19 cellular contexts compared by ENCODE assay signal in the genomic region with DNA sequence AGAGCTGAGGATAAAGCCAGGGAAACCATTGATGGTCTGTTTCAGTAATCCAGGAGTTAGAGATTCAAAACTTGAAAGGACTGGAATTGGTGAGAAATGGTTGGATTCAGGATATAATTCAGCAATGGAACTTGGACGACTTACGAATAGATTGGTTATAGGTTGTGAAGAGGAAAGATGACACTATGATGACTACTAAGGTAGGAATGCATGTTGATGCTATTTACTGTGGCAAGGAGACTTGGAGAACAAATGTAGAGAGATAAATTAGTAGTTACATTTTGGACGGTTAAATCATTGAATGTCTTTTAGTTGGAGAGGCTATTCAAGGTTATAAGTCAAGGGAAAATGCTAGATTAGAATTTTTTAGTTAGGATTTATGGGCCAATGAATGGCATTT.
"Had no signal": no experiment of that assay in that cellular context is flagged by ENCODE, and none has a peak within 500 bp of the region (broad histone marks: within the 10 kb centered on the region; RNA-seq: fewer than 3 reads in every experiment).

No MANE protein-coding gene starts in this region.

- H3K4me1 Mint-ChIP-seq: activated CD4-positive, alpha-beta T cell treated with anti-CD3 and anti-CD28 coated beads, Interleukin-2, amount 10 ng/mL, durations not matched to agents 24 days and 14 days; immature natural killer cell; nephron progenitor cell; stimulated activated naive B cell treated with anti-CD40 and anti-IgM and Interleukin-4, amounts not matched to agents 10 μg/mL and 1 μg/mL and 100 μg/mL, for 72 hours had no signal

- H3K27me3 Mint-ChIP-seq: activated CD4-positive, alpha-beta T cell treated with anti-CD3 and anti-CD28 coated beads, Interleukin-2, amount 10 ng/mL, durations not matched to agents 24 days and 14 days; activated CD8-positive, alpha-beta T cell treated with anti-CD3 and anti-CD28 coated beads for 36 hours; stimulated activated naive B cell treated with anti-CD40 and anti-IgM and Interleukin-4, amounts not matched to agents 10 μg/mL and 1 μg/mL and 100 μg/mL, for 72 hours had no signal

- H3K27me3 ChIP-seq: brain microvascular endothelial cell, upper lobe of right lung had no signal

- H3K9me3 ChIP-seq: upper lobe of right lung had no signal

- H3K27ac ChIP-seq: brain microvascular endothelial cell, upper lobe of right lung had no signal

- H3K36me3 ChIP-seq: brain microvascular endothelial cell, upper lobe of right lung had no signal

- H3K4me3 Mint-ChIP-seq: activated CD4-positive, alpha-beta T cell treated with anti-CD3 and anti-CD28 coated beads, Interleukin-2, amount 10 ng/mL, durations not matched to agents 24 days and 14 days; activated CD8-positive, alpha-beta T cell treated with anti-CD3 and anti-CD28 coated beads for 36 hours; activated naive CD4-positive, alpha-beta T cell treated with anti-CD3 and anti-CD28 coated beads for 36 hours; immature natural killer cell; nephron progenitor cell; stimulated activated naive B cell treated with anti-CD40 and anti-IgM and Interleukin-4, amounts not matched to agents 10 μg/mL and 1 μg/mL and 100 μg/mL, for 72 hours had no signal

- ATAC-seq: activated CD8-positive, alpha-beta T cell treated with anti-CD3 and anti-CD28 coated beads for 36 hours; left cardiac atrium; stimulated activated naive B cell treated with anti-CD40 and anti-IgM and Interleukin-4, amounts not matched to agents 10 μg/mL and 1 μg/mL and 100 μg/mL, for 72 hours; upper lobe of right lung had no signal

- H3K36me3 Mint-ChIP-seq: immature natural killer cell; stimulated activated naive B cell treated with anti-CD40 and anti-IgM and Interleukin-4, amounts not matched to agents 10 μg/mL and 1 μg/mL and 100 μg/mL, for 72 hours had no signal

- FAIRE-seq: colon, endometrium had no signal

- DNase-seq: activated CD4-positive, alpha-beta T cell treated with anti-CD3 and anti-CD28 coated beads, Interleukin-2, amount 10 ng/mL, durations not matched to agents 24 days and 14 days; activated CD8-positive, alpha-beta T cell treated with anti-CD3 and anti-CD28 coated beads for 36 hours; activated naive CD4-positive, alpha-beta T cell treated with anti-CD3 and anti-CD28 coated beads for 36 hours; activated T-cell treated with anti-CD3 and anti-CD28 coated beads, Interleukin-2, amount 50 U/mL, for 1 hour; brain microvascular endothelial cell; central memory CD4-positive, alpha-beta T cell; immature natural killer cell; left cardiac atrium; nephron progenitor cell; occipital lobe; posterior cingulate gyrus; stimulated activated naive B cell treated with anti-CD40 and anti-IgM and Interleukin-4, amounts not matched to agents 10 μg/mL and 1 μg/mL and 100 μg/mL, for 72 hours; T-helper 1 cell; T-helper 9 cell; upper lobe of right lung had no signal

- H3K27ac Mint-ChIP-seq: activated CD4-positive, alpha-beta T cell treated with anti-CD3 and anti-CD28 coated beads, Interleukin-2, amount 10 ng/mL, durations not matched to agents 24 days and 14 days; activated CD8-positive, alpha-beta T cell treated with anti-CD3 and anti-CD28 coated beads for 36 hours; activated naive CD4-positive, alpha-beta T cell treated with anti-CD3 and anti-CD28 coated beads for 36 hours; activated T-helper 2 cell treated with anti-CD3 and anti-CD28 coated beads, Interferon-gamma antibody, Interleukin-2, Interleukin-4, amounts not matched to agents 10 μg/mL and 5 μg/mL and 100 μg/mL, durations not matched to agents 14 hours and 24 hours and 36 hours; immature natural killer cell; nephron progenitor cell; stimulated activated naive B cell treated with anti-CD40 and anti-IgM and Interleukin-4, amounts not matched to agents 10 μg/mL and 1 μg/mL and 100 μg/mL, for 72 hours had no signal

- H3K4me1 ChIP-seq: upper lobe of right lung had no signal

- H3K4me3 ChIP-seq: lung, upper lobe of right lung had no signal

- H3K9me3 Mint-ChIP-seq: activated CD4-positive, alpha-beta T cell treated with anti-CD3 and anti-CD28 coated beads, Interleukin-2, amount 10 ng/mL, durations not matched to agents 24 days and 14 days; activated naive CD4-positive, alpha-beta T cell treated with anti-CD3 and anti-CD28 coated beads for 36 hours; activated T-helper 2 cell treated with anti-CD3 and anti-CD28 coated beads, Interferon-gamma antibody, Interleukin-2, Interleukin-4, amounts not matched to agents 10 μg/mL and 5 μg/mL and 100 μg/mL, durations not matched to agents 14 hours and 24 hours and 36 hours; nephron progenitor cell; stimulated activated naive B cell treated with anti-CD40 and anti-IgM and Interleukin-4, amounts not matched to agents 10 μg/mL and 1 μg/mL and 100 μg/mL, for 72 hours had no signal
